Comparison of ENCODE assay signal across 1 cellular context in genomic region chr4:76943790-76944189, GRCh38.
TF ChIP-seq lines count a peak whose summit lies in the region.

No MANE protein-coding gene starts in this region.

TF ChIP-seq in SK-N-SH treated with all-trans-retinoic acid at 6 μM for 48 hours, 23 proteins besides CTCF, POLR2A, EP300 and RAD21 (continued from another document):
- no peak for TF ChIP-seq POU6F1 (CRISPR knock-in tag; IDR thresholded peaks at IDR 0.05; ENCODE audit: borderline replicate concordance, low read depth)
- TF ChIP-seq BACH2 (CRISPR knock-in tag; IDR thresholded peaks at IDR 0.05; ENCODE audit: borderline replicate concordance): no peak
- no peak for TF ChIP-seq ZNF565 (CRISPR knock-in tag; conservative IDR thresholded peaks at IDR 0.05; ENCODE audit: low read depth)
- no peak for TF ChIP-seq ZFP3 (CRISPR knock-in tag; IDR thresholded peaks at IDR 0.05)
